Comparison of ENCODE assay signal across 1 cellular context in genomic region chr11:22829231-22830081, GRCh38.
TF ChIP-seq lines count a peak whose summit lies in the region.

Gene SVIP (minus strand): TSS chr11:22829801. CDS start chr11:22829748, 53 bp downstream.

TF ChIP-seq in HepG2, 621 proteins besides CTCF, POLR2A, EP300 and RAD21 (continued from another document and continues in another):
- 0 out of 2 replicates have a peak, but pooled peaks have one; percentile 47 for TF ChIP-seq ZBTB10 (CRISPR knock-in tag; IDR thresholded peaks at IDR 0.05; ENCODE audit: borderline replicate concordance)
- TF ChIP-seq FOSL1 (CRISPR knock-in tag; IDR thresholded peaks at IDR 0.05; ENCODE audit: borderline replicate concordance) = no peak
- TF ChIP-seq AKAP8 (CRISPR knock-in tag; IDR thresholded peaks at IDR 0.05) = peak; percentile 72; the same call in 1 of the 2 replicates
- TF ChIP-seq ZNF777 (CRISPR knock-in tag; IDR thresholded peaks at IDR 0.05) = no peak
- TF ChIP-seq ZSCAN29 (CRISPR knock-in tag; conservative IDR thresholded peaks at IDR 0.05) = no peak
- TF ChIP-seq ZNF800 (CRISPR knock-in tag; IDR thresholded peaks at IDR 0.05) = 0 out of 2 replicates have a peak, but pooled peaks have one; percentile 5
- TF ChIP-seq ZNF605 (CRISPR knock-in tag; IDR thresholded peaks at IDR 0.05) = peak; percentile 76
- TF ChIP-seq ZHX2 (IDR thresholded peaks at IDR 0.05; ENCODE audit: low read depth) = no peak
- TF ChIP-seq ZHX2 (CRISPR knock-in tag; IDR thresholded peaks at IDR 0.05; ENCODE audit: borderline replicate concordance) = no peak
- TF ChIP-seq MXD4 (CRISPR knock-in tag; IDR thresholded peaks at IDR 0.05) = no peak; the same call in 1 of the 2 replicates
- no peak for TF ChIP-seq ZNF446 (CRISPR knock-in tag; IDR thresholded peaks at IDR 0.05)
- 0 out of 2 replicates have a peak, but pooled peaks have one; percentile 38 for TF ChIP-seq ZNF773 (CRISPR knock-in tag; IDR thresholded peaks at IDR 0.05; ENCODE audit: borderline replicate concordance)
- TF ChIP-seq PHF8 (CRISPR knock-in tag; IDR thresholded peaks at IDR 0.05) = peak; percentile 91
- peak; percentile 36; the same call in 1 of the 2 replicates for TF ChIP-seq ZNF431 (CRISPR knock-in tag; IDR thresholded peaks at IDR 0.05; ENCODE audit: borderline replicate concordance, low read depth)
- TF ChIP-seq ELF1 (CRISPR knock-in tag; IDR thresholded peaks at IDR 0.05) = peak; percentile 73
- peak; percentile 66 for TF ChIP-seq IRF2 (CRISPR knock-in tag; IDR thresholded peaks at IDR 0.05)
- TF ChIP-seq MEIS2 (CRISPR knock-in tag; IDR thresholded peaks at IDR 0.05) = peak; percentile 49; the same call in 1 of the 2 replicates
- TF ChIP-seq NPAS2 (CRISPR knock-in tag; IDR thresholded peaks at IDR 0.05; ENCODE audit: borderline replicate concordance) = no peak
- no peak for TF ChIP-seq USF2 (IDR thresholded peaks at IDR 0.05; ENCODE audit: low read depth, low read length)
- TF ChIP-seq USF2 (CRISPR knock-in tag; IDR thresholded peaks at IDR 0.05; ENCODE audit: borderline replicate concordance) = no peak
- TF ChIP-seq CC2D1A (CRISPR knock-in tag; IDR thresholded peaks at IDR 0.05) = no peak
- TF ChIP-seq FUBP1 (CRISPR knock-in tag; IDR thresholded peaks at IDR 0.05; ENCODE audit: borderline replicate concordance) = no peak
- TF ChIP-seq ZNF737 (CRISPR knock-in tag; IDR thresholded peaks at IDR 0.05; ENCODE audit: borderline replicate concordance) = no peak
- TF ChIP-seq ZC3H13 (CRISPR knock-in tag; IDR thresholded peaks at IDR 0.05) = peak; percentile 63; the same call in 1 of the 2 replicates
- TF ChIP-seq ZBTB42 (CRISPR knock-in tag; IDR thresholded peaks at IDR 0.05) = no peak
- peak; percentile 34; the same call in 1 of the 2 replicates for TF ChIP-seq ZNF784 (CRISPR knock-in tag; IDR thresholded peaks at IDR 0.05; ENCODE audit: borderline replicate concordance)
- TF ChIP-seq MTF1 (CRISPR knock-in tag; IDR thresholded peaks at IDR 0.05) = no peak
- no peak for TF ChIP-seq ELK4 (CRISPR knock-in tag; IDR thresholded peaks at IDR 0.05; ENCODE audit: borderline replicate concordance)
- TF ChIP-seq DBP (CRISPR knock-in tag; IDR thresholded peaks at IDR 0.05; ENCODE audit: not compliant biosample characterization) = no peak
- peak; percentile 82; the same call in 1 of the 2 replicates for TF ChIP-seq MIER3 (CRISPR knock-in tag; IDR thresholded peaks at IDR 0.05; ENCODE audit: borderline replicate concordance)
- TF ChIP-seq ZNF83 (CRISPR knock-in tag; IDR thresholded peaks at IDR 0.05; ENCODE audit: borderline replicate concordance) = 0 out of 2 replicates have a peak, but pooled peaks have one; percentile 36
- no peak for TF ChIP-seq E2F1 (CRISPR knock-in tag; IDR thresholded peaks at IDR 0.05)
- 0 out of 2 replicates have a peak, but pooled peaks have one; percentile 30 for TF ChIP-seq CAMTA2 (CRISPR knock-in tag; IDR thresholded peaks at IDR 0.05; ENCODE audit: borderline replicate concordance)
- no peak for TF ChIP-seq HNF4A (CRISPR knock-in tag; IDR thresholded peaks at IDR 0.05)
- TF ChIP-seq KLF13 (CRISPR knock-in tag; IDR thresholded peaks at IDR 0.05) = no peak; the same call in 1 of the 2 replicates
- TF ChIP-seq HOXA7 (CRISPR knock-in tag; IDR thresholded peaks at IDR 0.05) = no peak
- TF ChIP-seq GRHL1 (CRISPR knock-in tag; conservative IDR thresholded peaks at IDR 0.05) = no peak
- TF ChIP-seq ZFP62 (CRISPR knock-in tag; IDR thresholded peaks at IDR 0.05) = no peak
- TF ChIP-seq ZNF703 (CRISPR knock-in tag; IDR thresholded peaks at IDR 0.05; ENCODE audit: borderline replicate concordance) = no peak
- TF ChIP-seq TCF12 (IDR thresholded peaks at IDR 0.05) = no peak
- TF ChIP-seq TCF12 (CRISPR knock-in tag; IDR thresholded peaks at IDR 0.05) = no peak
